19 cellular contexts compared by ENCODE assay signal in genomic region chr13:95180513-95181245, GRCh38.
A peak's percentile ranks its signal among the peaks of the same experiment; 100 is the strongest.
DNase-seq lines count a peak whose midpoint lies in the region; ATAC-seq, FAIRE-seq and TF ChIP-seq lines count a peak whose summit lies in the region.
"Had no signal": no experiment of that assay in that cellular context is flagged by ENCODE, and none has a peak within 500 bp of the region (broad histone marks: within the 10 kb centered on the region; RNA-seq: fewer than 3 reads in every experiment).

No MANE protein-coding gene starts in this region.

- peak; percentile 3 for ATAC-seq in HG03064 (IDR thresholded peaks at IDR 0.05; ENCODE audit: low read depth, unreplicated experiment)
- peak; percentile 90 to 98 (median 94) for ATAC-seq in pancreas
- no peak for ATAC-seq in HG02623 (IDR thresholded peaks at IDR 0.05; ENCODE audit: unreplicated experiment)
- ATAC-seq: activated naive CD8-positive, alpha-beta T cell treated with anti-CD3 and anti-CD28 coated beads, Interleukin-2, amount 50 U/mL, for 24 hours had no signal

- H3K27ac Mint-ChIP-seq in chondrocyte (ENCODE audit: unreplicated experiment): no peak overlapping the region
- H3K27ac Mint-ChIP-seq: activated naive CD8-positive, alpha-beta T cell treated with anti-CD3 and anti-CD28 coated beads, Interleukin-2, amount 50 U/mL, for 24 hours; mesothelial cell of epicardium had no signal

- H3K27ac ChIP-seq in cardiac muscle cell (peak overlapping the region; percentile 38), pancreas (no peak overlapping the region)
- H3K27ac ChIP-seq: esophagus muscularis mucosa had no signal

- 30 to 36% methylated on average over 5 of the region's 5 CpGs for WGBS in pancreas, 2 donors

- TF ChIP-seq CTCF in cardiac muscle cell (IDR thresholded peaks at IDR 0.05; ENCODE audit: low read depth, low read length) (no peak), pancreas (IDR thresholded peaks at IDR 0.05) (no peak), chondrocyte (IDR thresholded peaks at IDR 0.05) (no peak)

- H3K36me3 Mint-ChIP-seq in chondrocyte (ENCODE audit: low read depth): peaks cover 13% of the 10 kb centered on the region
- H3K36me3 Mint-ChIP-seq: mesothelial cell of epicardium had no signal

- H3K27me3 ChIP-seq in cardiac muscle cell (no peaks in the 10 kb centered on the region), pancreas (no peaks in the 10 kb centered on the region)
- H3K27me3 ChIP-seq: esophagus muscularis mucosa had no signal

- H3K4me1 ChIP-seq in cardiac muscle cell (ENCODE audit: low read depth) (peaks cover 9% of the 10 kb centered on the region), pancreas (peaks cover 0 to 10% (median 8%) of the 10 kb centered on the region in 3 donors)

- H3K9me3 Mint-ChIP-seq in chondrocyte (ENCODE audit: low read depth): peaks cover 7% of the 10 kb centered on the region
- H3K9me3 Mint-ChIP-seq: H9 had no signal

- H3K4me3 Mint-ChIP-seq in chondrocyte (ENCODE audit: unreplicated experiment): no peak overlapping the region
- H3K4me3 Mint-ChIP-seq: activated naive CD8-positive, alpha-beta T cell treated with anti-CD3 and anti-CD28 coated beads, Interleukin-2, amount 50 U/mL, for 24 hours; H9; mesothelial cell of epicardium had no signal

- no peaks in the 10 kb centered on the region for H3K27me3 Mint-ChIP-seq in chondrocyte (ENCODE audit: low read depth)
- H3K27me3 Mint-ChIP-seq: activated naive CD8-positive, alpha-beta T cell treated with anti-CD3 and anti-CD28 coated beads, Interleukin-2, amount 50 U/mL, for 24 hours had no signal

- H3K4me1 Mint-ChIP-seq in chondrocyte (ENCODE audit: low read depth): peaks cover 12% of the 10 kb centered on the region
- H3K4me1 Mint-ChIP-seq: mesothelial cell of epicardium had no signal

- intact Hi-C loops in pancreas (cut with DNase I): loop anchor here in 1 of 3 donors (10.0 kb wide), 1 partner anchor 224 kb away; no protein-coding TSS in a partner anchor

- no peaks in the 10 kb centered on the region for H3K9me3 ChIP-seq in cardiac muscle cell (ENCODE audit: low read depth)
- no peaks in the 10 kb centered on the region for H3K9me3 ChIP-seq in pancreas
- H3K9me3 ChIP-seq: esophagus muscularis mucosa had no signal

- H3K4me3 ChIP-seq in cardiac muscle cell (no peak overlapping the region), pancreas (no peak overlapping the region)
- H3K4me3 ChIP-seq: esophagus muscularis mucosa had no signal

- H3K36me3 ChIP-seq in cardiac muscle cell: no peaks in the 10 kb centered on the region
- no peaks in the 10 kb centered on the region for H3K36me3 ChIP-seq in pancreas

- DNase-seq in EH (ENCODE audit: low read depth): peak; percentile 6
- peak in 1 of 2 donors; percentile 49 for DNase-seq in cardiac muscle cell (ENCODE audit: low read depth in 1 of 2, low spot score in 1 of 2)
- no peak for DNase-seq in pancreas
- DNase-seq in NCI-H146 treated with DMSO at 0.1 percent for 48 hours (lab: John Stamatoyannopoulos, UW; ENCODE audit: unreplicated experiment): no peak
- no peak for DNase-seq in chondrocyte (ENCODE audit: low spot score)
- DNase-seq in COR-L47 (lab: John Stamatoyannopoulos, UW): no peak
- DNase-seq: activated CD4-positive, CD25-positive, alpha-beta regulatory T cell treated with anti-CD3 and anti-CD28 coated beads, Interleukin-2, amount 50 U/mL, for 72 hours; activated naive CD8-positive, alpha-beta T cell treated with anti-CD3 and anti-CD28 coated beads, Interleukin-2, amount 50 U/mL, for 24 hours; AML-193; H9; NCI-H1048; stimulated activated CD8-positive, alpha-beta memory T cell treated with anti-CD3 and anti-CD28 coated beads, Interleukin-4, amount 100 ng/mL, for 48 hours; SW 1271 had no signal

- no peak for FAIRE-seq in pancreas (lab: Jason Lieb, UNC)
- FAIRE-seq: colon, HTR-8/SVneo had no signal
